Comparison of ENCODE assay signal across 8 cellular contexts in the genomic region with DNA sequence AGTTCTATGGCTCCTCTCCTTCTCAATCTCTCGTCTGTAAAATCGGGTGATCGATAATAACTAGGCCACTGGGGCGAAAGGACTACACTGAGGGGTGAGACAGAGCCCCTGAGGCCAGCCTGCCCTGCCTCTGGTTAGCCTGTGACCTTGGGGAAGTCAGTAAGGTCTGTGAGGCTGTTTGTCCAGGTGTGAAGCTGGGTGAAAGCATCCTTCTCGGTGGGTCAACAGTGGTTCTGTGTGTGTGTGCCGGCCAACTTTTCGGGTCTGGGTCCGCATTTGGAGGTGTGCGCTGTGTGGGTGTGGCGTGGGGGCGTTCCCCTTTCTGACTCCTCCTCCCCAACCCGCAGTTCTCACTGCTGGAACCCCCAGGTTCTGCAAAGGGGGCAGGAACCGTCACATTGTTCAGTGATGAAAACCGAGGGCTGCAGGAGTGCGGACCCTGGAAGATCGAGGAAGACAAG. TPM values are rescaled to one million over a fixed set of nuclear protein-coding genes. Genes with fewer than 3 reads are reported as not detected.
DNase-seq lines count a peak whose midpoint lies in the region; ATAC-seq and TF ChIP-seq lines count a peak whose summit lies in the region.

No MANE protein-coding gene starts in this region.

- H3K4me1 Mint-ChIP-seq in activated B cell treated with CpG ODN at 0.5 μM for 24 hours (peaks cover 55% of the 10 kb centered on the region), nephron (peaks cover 46% of the 10 kb centered on the region)

- no peaks in the 10 kb centered on the region for H3K27me3 ChIP-seq in effector memory CD4-positive, alpha-beta T cell (replicated peaks; ENCODE audit: control insufficient read depth, insufficient read depth, low read length, poor library complexity, severe bottlenecking)

- no peaks in the 10 kb centered on the region for H3K9me3 ChIP-seq in HEK293 (ENCODE audit: control insufficient read depth, insufficient read depth, low read depth, low read length)
- H3K9me3 ChIP-seq in effector memory CD4-positive, alpha-beta T cell (ENCODE audit: control insufficient read depth, low read length), result no peaks in the 10 kb centered on the region

- H3K4me1 ChIP-seq in HEK293 (ENCODE audit: control insufficient read depth, insufficient read depth, low read length), result peaks cover 3% of the 10 kb centered on the region; the same call in 1 of the 2 replicates
- H3K4me1 ChIP-seq in effector memory CD4-positive, alpha-beta T cell (ENCODE audit: control insufficient read depth, insufficient read depth, low read length, poor library complexity, severe bottlenecking), result peaks cover 57% of the 10 kb centered on the region

- H3K36me3 ChIP-seq in HEK293 (ENCODE audit: control insufficient read depth in 2 of 2, insufficient read depth in 1 of 2, low read length in 2 of 2), result no peaks in the 10 kb centered on the region
- no peaks in the 10 kb centered on the region for H3K36me3 ChIP-seq in effector memory CD4-positive, alpha-beta T cell (ENCODE audit: control insufficient read depth, insufficient read depth, low read length)

- H3K9me3 Mint-ChIP-seq in activated B cell treated with CpG ODN at 0.5 μM for 24 hours, result no peaks in the 10 kb centered on the region
- no peaks in the 10 kb centered on the region for H3K9me3 Mint-ChIP-seq in nephron

- H3K4me3 ChIP-seq in HEK293 (ENCODE audit: low read depth, low read length), result no peak overlapping the region
- peak overlapping the region; percentile 70 for H3K4me3 ChIP-seq in effector memory CD4-positive, alpha-beta T cell (ENCODE audit: insufficient read depth, low read depth, low read length, poor library complexity, severe bottlenecking)

- H3K36me3 Mint-ChIP-seq in activated B cell treated with CpG ODN at 0.5 μM for 24 hours (ENCODE audit: low read depth) (peaks cover 8% of the 10 kb centered on the region), nephron (ENCODE audit: low read depth) (no peaks in the 10 kb centered on the region)

- DNase-seq in activated B cell treated with CpG ODN at 0.5 μM for 24 hours (peak; percentile 63), foreskin melanocyte (no peak), NCI-H2107 (lab: John Stamatoyannopoulos, UW) (no peak)
- DNase-seq in effector memory CD4-positive, alpha-beta T cell, result peak; percentile 39 to 58 (median 46)

- TF ChIP-seq CTCF in HEK293 (tag by site-specific recombination; IDR thresholded peaks at IDR 0.05) (no peak), activated B cell treated with CpG ODN at 0.5 μM for 24 hours (IDR thresholded peaks at IDR 0.05) (no peak), nephron (IDR thresholded peaks at IDR 0.05; ENCODE audit: unreplicated experiment in 3 of 3) (no peak)

- peak overlapping the region; percentile 91 for H3K27ac Mint-ChIP-seq in activated B cell treated with CpG ODN at 0.5 μM for 24 hours
- H3K27ac Mint-ChIP-seq in nephron, result peak overlapping the region; percentile 73 to 92 (median 92)

- CTCF ChIA-PET in HEK293 (lab: Yijun Ruan, JAX) (interaction anchor here (0.6 to 1.8 kb wide), 3 partner anchors 8 to 114 kb away, joined by 3 to 9 read pairs (median 3); no protein-coding TSS in a partner anchor), activated B cell treated with CpG ODN at 0.5 μM for 24 hours (lab: Charles Lee) (interaction anchor here (1.0 to 2.8 kb wide), 4 partner anchors 8 to 126 kb away, joined by 3 to 19 read pairs (median 16); partner anchors contain the start of genes CLTB and FAF2)

- no peak for ATAC-seq in activated B cell treated with CpG ODN at 0.5 μM for 24 hours (ENCODE audit: low read depth)
- ATAC-seq in HG03280 (IDR thresholded peaks at IDR 0.05; ENCODE audit: unreplicated experiment), result no peak
- ATAC-seq in HG03097 (IDR thresholded peaks at IDR 0.05; ENCODE audit: low FRiP score, unreplicated experiment), result no peak

- H3K27me3 Mint-ChIP-seq in activated B cell treated with CpG ODN at 0.5 μM for 24 hours (no peaks in the 10 kb centered on the region), nephron (ENCODE audit: low read depth) (peaks cover 15% of the 10 kb centered on the region)

- peak overlapping the region; percentile 65; the same call in 1 of the 2 replicates for H3K27ac ChIP-seq in HEK293 (ENCODE audit: extremely low read depth, low read depth, low read length)
- H3K27ac ChIP-seq in effector memory CD4-positive, alpha-beta T cell (ENCODE audit: insufficient read depth, low read length, poor library complexity, severe bottlenecking), result peak overlapping the region; percentile 75

- H3K4me3 Mint-ChIP-seq in activated B cell treated with CpG ODN at 0.5 μM for 24 hours (peak overlapping the region; percentile 84), nephron (peak overlapping the region; percentile 84 to 88 (median 86))

- intact Hi-C loops in activated B cell treated with CpG ODN at 0.5 μM for 24 hours (cut with micrococcal nuclease), result loop anchor here (1.0 to 5.0 kb wide), 2 partner anchors 8 to 35 kb away; no protein-coding TSS in a partner anchor

- POLR2A ChIA-PET in HEK293 (lab: Yijun Ruan, JAX) (no interaction called here), activated B cell treated with CpG ODN at 0.5 μM for 24 hours (lab: Charles Lee) (interaction anchor here (0.6 to 3.3 kb wide), 8 partner anchors 8 to 178 kb away, joined by 3 to 26 read pairs (median 5); partner anchors contain the start of genes CLTB and FAF2)

TF ChIP-seq in HEK293, 187 proteins besides CTCF, POLR2A, EP300 and RAD21 (continues in another document):
- TF ChIP-seq ZNF140 (tag by site-specific recombination; IDR thresholded peaks at IDR 0.05) (no peak), ZNF404 (tag by site-specific recombination; IDR thresholded peaks at IDR 0.05) (no peak), ZFHX2 (tag by site-specific recombination; conservative IDR thresholded peaks at IDR 0.05) (peak; percentile 62), SETDB1 (IDR thresholded peaks at IDR 0.05; ENCODE audit: insufficient read length, low read length) (no peak), ZNF549 (tag by site-specific recombination; IDR thresholded peaks at IDR 0.05) (no peak), ZNF677 (tag by site-specific recombination; IDR thresholded peaks at IDR 0.05) (no peak), GLIS2 (tag by site-specific recombination; IDR thresholded peaks at IDR 0.05) (0 out of 2 replicates have a peak, but pooled peaks have one; percentile 9), KLF9 (tag by site-specific recombination; IDR thresholded peaks at IDR 0.05; ENCODE audit: low read depth) (peak; percentile 86), ZBTB17 (tag by site-specific recombination; IDR thresholded peaks at IDR 0.05) (0 out of 2 replicates have a peak, but pooled peaks have one; percentile 12), TSHZ1 (tag by site-specific recombination; IDR thresholded peaks at IDR 0.05; ENCODE audit: borderline replicate concordance) (no peak), AEBP2 (tag by site-specific recombination; IDR thresholded peaks at IDR 0.05; ENCODE audit: borderline replicate concordance) (no peak), YY1 (tag by site-specific recombination; IDR thresholded peaks at IDR 0.05) (no peak), SP3 (tag by site-specific recombination; IDR thresholded peaks at IDR 0.05) (peak; percentile 54; the same call in 1 of the 2 replicates), KLF10 (tag by site-specific recombination; IDR thresholded peaks at IDR 0.05) (0 out of 2 replicates have a peak, but pooled peaks have one; percentile 12), ZSCAN23 (tag by site-specific recombination; IDR thresholded peaks at IDR 0.05) (no peak), SP2 (tag by site-specific recombination; IDR thresholded peaks at IDR 0.05) (0 out of 2 replicates have a peak, but pooled peaks have one; percentile 13), ZSCAN30 (tag by site-specific recombination; IDR thresholded peaks at IDR 0.05) (no peak), OVOL3 (tag by site-specific recombination; IDR thresholded peaks at IDR 0.05) (no peak), ZNF585B (tag by site-specific recombination; IDR thresholded peaks at IDR 0.05) (no peak)

RNA-seq across cellular contexts. Expression of gene RNF44, which starts 5.0 kb away (rescaled TPM):
- 78.6 and 96.5 TPM in 2 replicates for total RNA-seq in activated B cell treated with CpG ODN at 0.5 μM for 24 hours

RNA-seq across cellular contexts. Expression of gene CDHR2, which starts 7.0 kb away (rescaled TPM):
- 0.31 and 0.42 TPM in 2 replicates for total RNA-seq in activated B cell treated with CpG ODN at 0.5 μM for 24 hours

Comparison
In these comparisons a context has a peak if more than half of its experiments do, and no peak if none do; other contexts are left out.
1. DNase-seq: peak in activated B cell treated with CpG ODN at 0.5 μM for 24 hours (single experiment) and effector memory CD4-positive, alpha-beta T cell (3 of 3); none in foreskin melanocyte (single experiment) and NCI-H2107 (single experiment).